Comparison of ENCODE assay signal across 8 cellular contexts in the genomic region with DNA sequence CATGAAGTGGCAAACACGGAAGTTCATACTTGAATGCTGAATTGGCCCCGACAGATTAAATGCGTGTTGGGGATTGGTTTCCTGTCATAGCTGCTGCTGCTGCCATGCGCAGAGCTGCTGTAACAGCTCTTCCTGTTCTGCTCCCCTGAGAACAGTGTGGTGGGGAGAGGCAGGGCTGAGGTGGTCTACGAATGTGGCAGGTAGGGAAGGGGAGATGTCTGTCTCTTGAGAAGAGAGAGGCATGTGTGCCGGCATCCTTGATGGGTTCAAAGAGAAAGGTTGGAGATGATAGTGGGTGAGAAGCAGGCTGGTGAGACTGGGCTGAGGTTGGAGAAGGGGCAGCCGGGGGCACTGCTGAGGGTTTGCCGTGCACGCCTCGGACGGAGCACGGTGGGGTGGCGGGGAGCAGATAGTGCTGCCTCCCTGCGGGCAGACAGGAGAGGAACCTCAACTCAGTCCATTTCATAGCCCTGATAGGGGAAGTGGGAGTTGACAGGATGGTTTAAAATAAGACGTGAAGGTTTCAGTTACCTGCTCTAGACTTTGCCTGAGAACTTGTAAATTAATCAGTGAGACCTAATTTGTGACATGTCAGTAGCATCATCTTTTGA. TPM values are rescaled to one million over a fixed set of nuclear protein-coding genes. Genes with fewer than 3 reads are reported as not detected.
DNase-seq lines count a peak whose midpoint lies in the region; ATAC-seq and TF ChIP-seq lines count a peak whose summit lies in the region.

No MANE protein-coding gene starts in this region.

- TF ChIP-seq CTCF in WTC11 (IDR thresholded peaks at IDR 0.05) (no peak), cardiac fibroblast (IDR thresholded peaks at IDR 0.05; ENCODE audit: low read depth, low read length) (peak; percentile 1), ovary (IDR thresholded peaks at IDR 0.05) (no peak)

- 71 to 82% (median 76%) methylated on average over 15 of the region's 15 CpGs for WGBS in ovary, 3 donors

- no peak for TF ChIP-seq EP300 in ovary (IDR thresholded peaks at IDR 0.05)

- no peaks in the 10 kb centered on the region for H3K27me3 Mint-ChIP-seq in WTC11 (ENCODE audit: low read depth)

- no peaks in the 10 kb centered on the region for H3K9me3 ChIP-seq in ovary

- intact Hi-C loops in ovary (cut with DNase I) = loop anchor here in 3 of 4 donors (5.0 to 10.0 kb wide), 4 partner anchors 135 to 532 kb away; no protein-coding TSS in a partner anchor

- H3K27me3 ChIP-seq in ovary = no peaks in the 10 kb centered on the region

- H3K36me3 Mint-ChIP-seq in WTC11 = no peaks in the 10 kb centered on the region

- DNase-seq in WTC11 (ENCODE audit: low spot score) = peak; percentile 44
- DNase-seq in cardiac fibroblast (ENCODE audit: low read depth in 2 of 2) = peak in 1 of 2 donors; percentile 12
- DNase-seq in pons (ENCODE audit: low spot score) = peak; percentile 35
- no peak for DNase-seq in ovary
- no peak for DNase-seq in NCI-H187 treated with DMSO at 0.1 percent for 48 hours (lab: John Stamatoyannopoulos, UW)
- no peak for DNase-seq in DMS53 (lab: John Stamatoyannopoulos, UW)

- peaks cover 25% of the 10 kb centered on the region for H3K4me1 Mint-ChIP-seq in WTC11

- H3K4me3 Mint-ChIP-seq in WTC11 = no peak overlapping the region

- no peak overlapping the region for H3K27ac Mint-ChIP-seq in WTC11

- no peaks in the 10 kb centered on the region for H3K4me1 ChIP-seq in ovary (ENCODE audit: insufficient read depth)

- CTCF ChIA-PET in WTC11 (lab: Charles Lee) = interaction anchor here (0.6 to 1.1 kb wide), 2 partner anchors 106 to 477 kb away, joined by 3 read pairs; no protein-coding TSS in a partner anchor

- no peak overlapping the region for H3K4me3 ChIP-seq in cardiac fibroblast (replicated peaks in 1 of 2; ENCODE audit: low read depth in 2 of 2, low read length in 2 of 2)
- H3K4me3 ChIP-seq in ovary = no peak overlapping the region

- H3K9me3 Mint-ChIP-seq in WTC11 = no peaks in the 10 kb centered on the region

- ATAC-seq in GM19043 (IDR thresholded peaks at IDR 0.05; ENCODE audit: low read depth, unreplicated experiment) (peak; percentile 96), HG03159 (IDR thresholded peaks at IDR 0.05; ENCODE audit: unreplicated experiment) (peak; percentile 97), WTC11 (peak; percentile 68)

- H3K36me3 ChIP-seq in ovary = no peaks in the 10 kb centered on the region

- H3K27ac ChIP-seq in ovary = no peak overlapping the region

- POLR2A ChIA-PET in WTC11 (lab: Charles Lee) = no interaction called here

- no peak for TF ChIP-seq POLR2A in ovary (IDR thresholded peaks at IDR 0.05)

TF ChIP-seq in WTC11, 78 proteins besides CTCF, POLR2A, EP300 and RAD21 (continues in another document):
- TF ChIP-seq, protein P1, sequence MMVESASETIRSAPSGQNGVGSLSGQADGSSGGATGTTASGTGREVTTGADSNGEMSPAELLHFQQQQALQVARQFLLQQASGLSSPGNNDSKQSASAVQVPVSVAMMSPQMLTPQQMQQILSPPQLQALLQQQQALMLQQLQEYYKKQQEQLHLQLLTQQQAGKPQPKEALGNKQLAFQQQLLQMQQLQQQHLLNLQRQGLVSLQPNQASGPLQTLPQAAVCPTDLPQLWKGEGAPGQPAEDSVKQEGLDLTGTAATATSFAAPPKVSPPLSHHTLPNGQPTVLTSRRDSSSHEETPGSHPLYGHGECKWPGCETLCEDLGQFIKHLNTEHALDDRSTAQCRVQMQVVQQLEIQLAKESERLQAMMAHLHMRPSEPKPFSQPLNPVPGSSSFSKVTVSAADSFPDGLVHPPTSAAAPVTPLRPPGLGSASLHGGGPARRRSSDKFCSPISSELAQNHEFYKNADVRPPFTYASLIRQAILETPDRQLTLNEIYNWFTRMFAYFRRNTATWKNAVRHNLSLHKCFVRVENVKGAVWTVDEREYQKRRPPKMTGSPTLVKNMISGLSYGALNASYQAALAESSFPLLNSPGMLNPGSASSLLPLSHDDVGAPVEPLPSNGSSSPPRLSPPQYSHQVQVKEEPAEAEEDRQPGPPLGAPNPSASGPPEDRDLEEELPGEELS (CRISPR knock-in tag; IDR thresholded peaks at IDR 0.05) = no peak
- TF ChIP-seq NR1H2 (CRISPR knock-in tag; IDR thresholded peaks at IDR 0.05) = no peak
- TF ChIP-seq, protein P2, sequence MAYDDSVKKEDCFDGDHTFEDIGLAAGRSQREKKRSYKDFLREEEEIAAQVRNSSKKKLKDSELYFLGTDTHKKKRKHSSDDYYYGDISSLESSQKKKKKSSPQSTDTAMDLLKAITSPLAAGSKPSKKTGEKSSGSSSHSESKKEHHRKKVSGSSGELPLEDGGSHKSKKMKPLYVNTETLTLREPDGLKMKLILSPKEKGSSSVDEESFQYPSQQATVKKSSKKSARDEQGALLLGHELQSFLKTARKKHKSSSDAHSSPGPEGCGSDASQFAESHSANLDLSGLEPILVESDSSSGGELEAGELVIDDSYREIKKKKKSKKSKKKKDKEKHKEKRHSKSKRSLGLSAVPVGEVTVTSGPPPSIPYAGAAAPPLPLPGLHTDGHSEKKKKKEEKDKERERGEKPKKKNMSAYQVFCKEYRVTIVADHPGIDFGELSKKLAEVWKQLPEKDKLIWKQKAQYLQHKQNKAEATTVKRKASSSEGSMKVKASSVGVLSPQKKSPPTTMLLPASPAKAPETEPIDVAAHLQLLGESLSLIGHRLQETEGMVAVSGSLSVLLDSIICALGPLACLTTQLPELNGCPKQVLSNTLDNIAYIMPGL (CRISPR knock-in tag; IDR thresholded peaks at IDR 0.05) = no peak
- TF ChIP-seq, protein P3, sequence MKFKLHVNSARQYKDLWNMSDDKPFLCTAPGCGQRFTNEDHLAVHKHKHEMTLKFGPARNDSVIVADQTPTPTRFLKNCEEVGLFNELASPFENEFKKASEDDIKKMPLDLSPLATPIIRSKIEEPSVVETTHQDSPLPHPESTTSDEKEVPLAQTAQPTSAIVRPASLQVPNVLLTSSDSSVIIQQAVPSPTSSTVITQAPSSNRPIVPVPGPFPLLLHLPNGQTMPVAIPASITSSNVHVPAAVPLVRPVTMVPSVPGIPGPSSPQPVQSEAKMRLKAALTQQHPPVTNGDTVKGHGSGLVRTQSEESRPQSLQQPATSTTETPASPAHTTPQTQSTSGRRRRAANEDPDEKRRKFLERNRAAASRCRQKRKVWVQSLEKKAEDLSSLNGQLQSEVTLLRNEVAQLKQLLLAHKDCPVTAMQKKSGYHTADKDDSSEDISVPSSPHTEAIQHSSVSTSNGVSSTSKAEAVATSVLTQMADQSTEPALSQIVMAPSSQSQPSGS (CRISPR knock-in tag; IDR thresholded peaks at IDR 0.05; ENCODE audit: borderline replicate concordance, low read depth) = no peak
- TF ChIP-seq, protein P4, sequence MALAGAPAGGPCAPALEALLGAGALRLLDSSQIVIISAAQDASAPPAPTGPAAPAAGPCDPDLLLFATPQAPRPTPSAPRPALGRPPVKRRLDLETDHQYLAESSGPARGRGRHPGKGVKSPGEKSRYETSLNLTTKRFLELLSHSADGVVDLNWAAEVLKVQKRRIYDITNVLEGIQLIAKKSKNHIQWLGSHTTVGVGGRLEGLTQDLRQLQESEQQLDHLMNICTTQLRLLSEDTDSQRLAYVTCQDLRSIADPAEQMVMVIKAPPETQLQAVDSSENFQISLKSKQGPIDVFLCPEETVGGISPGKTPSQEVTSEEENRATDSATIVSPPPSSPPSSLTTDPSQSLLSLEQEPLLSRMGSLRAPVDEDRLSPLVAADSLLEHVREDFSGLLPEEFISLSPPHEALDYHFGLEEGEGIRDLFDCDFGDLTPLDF (CRISPR knock-in tag; IDR thresholded peaks at IDR 0.05) = no peak
- TF ChIP-seq FOXJ3 (CRISPR knock-in tag; IDR thresholded peaks at IDR 0.05; ENCODE audit: borderline replicate concordance) = no peak
- no peak for TF ChIP-seq TCF7 (CRISPR knock-in tag; IDR thresholded peaks at IDR 0.05; ENCODE audit: low read depth)
- TF ChIP-seq ZNF671 (CRISPR knock-in tag; IDR thresholded peaks at IDR 0.05) = no peak
- no peak for TF ChIP-seq NFATC4 (CRISPR knock-in tag; IDR thresholded peaks at IDR 0.05)
- TF ChIP-seq, protein P5, sequence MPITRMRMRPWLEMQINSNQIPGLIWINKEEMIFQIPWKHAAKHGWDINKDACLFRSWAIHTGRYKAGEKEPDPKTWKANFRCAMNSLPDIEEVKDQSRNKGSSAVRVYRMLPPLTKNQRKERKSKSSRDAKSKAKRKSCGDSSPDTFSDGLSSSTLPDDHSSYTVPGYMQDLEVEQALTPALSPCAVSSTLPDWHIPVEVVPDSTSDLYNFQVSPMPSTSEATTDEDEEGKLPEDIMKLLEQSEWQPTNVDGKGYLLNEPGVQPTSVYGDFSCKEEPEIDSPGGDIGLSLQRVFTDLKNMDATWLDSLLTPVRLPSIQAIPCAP (CRISPR knock-in tag; IDR thresholded peaks at IDR 0.05) = no peak
- TF ChIP-seq RORB (CRISPR knock-in tag; IDR thresholded peaks at IDR 0.05) = no peak
- no peak for TF ChIP-seq JUN (CRISPR knock-in tag; IDR thresholded peaks at IDR 0.05)
- TF ChIP-seq KAT7 (CRISPR knock-in tag; IDR thresholded peaks at IDR 0.05; ENCODE audit: borderline replicate concordance) = no peak
- TF ChIP-seq SP1 (CRISPR knock-in tag; conservative IDR thresholded peaks at IDR 0.05) = no peak
- no peak for TF ChIP-seq SMAD4 (CRISPR knock-in tag; IDR thresholded peaks at IDR 0.05)
- TF ChIP-seq, protein P6, sequence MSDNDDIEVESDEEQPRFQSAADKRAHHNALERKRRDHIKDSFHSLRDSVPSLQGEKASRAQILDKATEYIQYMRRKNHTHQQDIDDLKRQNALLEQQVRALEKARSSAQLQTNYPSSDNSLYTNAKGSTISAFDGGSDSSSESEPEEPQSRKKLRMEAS (CRISPR knock-in tag; IDR thresholded peaks at IDR 0.05) = no peak

RNA-seq across cellular contexts. Expression of a gene that starts 46.1 kb away (rescaled TPM):
- total RNA-seq in WTC11 (2021) (9.9 to 14.9 TPM (median 14.3 TPM) in 3 replicates), ovary (10 to 100 TPM; 10.9 to 26.0 (median 14.5) TPM)
- polyA plus RNA-seq in ovary = 10 to 100 TPM in 1 of 2 donors, 1 to 10 TPM in 1; 6.4 to 22.6 TPM

Comparison
In these comparisons a context has a peak if more than half of its experiments do, and no peak if none do; other contexts are left out.
1. DNase-seq: peak in WTC11 (single experiment) and pons (single experiment); none in ovary (0 of 5), NCI-H187 treated with DMSO at 0.1 percent for 48 hours (single experiment) and DMS53 (single experiment).
2. Peak in every context shown above with its lines, with median percentiles within 50 percentile points of each other: ATAC-seq.